Comparison of ENCODE assay signal across 29 cellular contexts in genomic region chr1:14949270-14949835, GRCh38.
DNase-seq lines count a peak whose midpoint lies in the region; ATAC-seq and TF ChIP-seq lines count a peak whose summit lies in the region.
"Had no signal": no experiment of that assay in that cellular context is flagged by ENCODE, and none has a peak within 500 bp of the region (broad histone marks: within the 10 kb centered on the region; RNA-seq: fewer than 3 reads in every experiment).

No MANE protein-coding gene starts in this region.

- H3K27me3 Mint-ChIP-seq in osteocyte (ENCODE audit: unreplicated experiment) = no peaks in the 10 kb centered on the region
- H3K27me3 Mint-ChIP-seq: progenitor cell of endocrine pancreas had no signal

- TF ChIP-seq POLR2A in esophagus squamous epithelium (IDR thresholded peaks at IDR 0.05) (no peak), sigmoid colon (IDR thresholded peaks at IDR 0.05) (no peak)

- H3K9me3 Mint-ChIP-seq in osteocyte (ENCODE audit: unreplicated experiment) = no peaks in the 10 kb centered on the region
- H3K9me3 Mint-ChIP-seq: effector memory CD8-positive, alpha-beta T cell had no signal

- no peaks in the 10 kb centered on the region for H3K36me3 ChIP-seq in esophagus squamous epithelium
- no peaks in the 10 kb centered on the region for H3K36me3 ChIP-seq in sigmoid colon
- H3K36me3 ChIP-seq: BE2C, heart left ventricle, lower lobe of right lung, Peyer's patch, tibial nerve had no signal

- 71% methylated on average over 2 of the region's 6 CpGs; no CpG with 5 or more reads in 1 of the 2 donors for WGBS in esophagus squamous epithelium, 2 donors
- 86 to 87% methylated on average over 6 of the region's 6 CpGs for WGBS in sigmoid colon, 2 donors

- H3K36me3 Mint-ChIP-seq in osteocyte (ENCODE audit: unreplicated experiment) = no peaks in the 10 kb centered on the region

- TF ChIP-seq CTCF in esophagus squamous epithelium (IDR thresholded peaks at IDR 0.05) = no peak
- TF ChIP-seq CTCF in osteocyte (IDR thresholded peaks at IDR 0.05) = no peak
- no peak for TF ChIP-seq CTCF in sigmoid colon (IDR thresholded peaks at IDR 0.05)

- peak overlapping the region; percentile 83 for H3K27ac Mint-ChIP-seq in osteocyte (ENCODE audit: unreplicated experiment)
- H3K27ac Mint-ChIP-seq: effector memory CD8-positive, alpha-beta T cell; progenitor cell of endocrine pancreas had no signal

- H3K27me3 ChIP-seq in esophagus squamous epithelium = no peaks in the 10 kb centered on the region
- no peaks in the 10 kb centered on the region for H3K27me3 ChIP-seq in sigmoid colon
- H3K27me3 ChIP-seq: BE2C, body of pancreas, foreskin keratinocyte, heart left ventricle, Peyer's patch, tibial nerve had no signal

- no peak for TF ChIP-seq EP300 in sigmoid colon (IDR thresholded peaks at IDR 0.05)

- H3K4me3 ChIP-seq in esophagus squamous epithelium (no peak overlapping the region), sigmoid colon (no peak overlapping the region)
- H3K4me3 ChIP-seq: body of pancreas, heart left ventricle, lower lobe of right lung, Peyer's patch, tibial nerve had no signal

- H3K9me3 ChIP-seq in esophagus squamous epithelium (peaks cover 0 to 8% (median 3%) of the 10 kb centered on the region in 3 donors), sigmoid colon (peaks cover 0 to 2% (median 0%) of the 10 kb centered on the region in 4 donors)
- H3K9me3 ChIP-seq: BE2C, body of pancreas had no signal

- H3K4me1 Mint-ChIP-seq in osteocyte (ENCODE audit: unreplicated experiment) = peaks cover 81% of the 10 kb centered on the region

- no peak overlapping the region for H3K4me3 Mint-ChIP-seq in osteocyte (ENCODE audit: unreplicated experiment)
- H3K4me3 Mint-ChIP-seq: effector memory CD8-positive, alpha-beta T cell had no signal

- H3K4me1 ChIP-seq in esophagus squamous epithelium (peaks cover 31 to 71% (median 43%) of the 10 kb centered on the region in 3 donors), sigmoid colon (peaks cover 0 to 36% (median 31%) of the 10 kb centered on the region in 4 donors)
- H3K4me1 ChIP-seq: BE2C had no signal

- DNase-seq in G401 (ENCODE audit: low spot score) (peak; percentile 83), NCI-H2171 treated with DMSO at 0.1 percent for 48 hours (lab: John Stamatoyannopoulos, UW) (peak; percentile 86), esophagus squamous epithelium (lab: John Stamatoyannopoulos, UW) (no peak), osteocyte (ENCODE audit: extremely low spot score, unreplicated experiment) (no peak), OCI-M1 (lab: John Stamatoyannopoulos, UW) (no peak), sigmoid colon (no peak)
- no peak for DNase-seq in effector CD4-positive, alpha-beta T cell
- DNase-seq: ACHN; activated CD4-positive, alpha-beta T cell treated with anti-CD3 and anti-CD28 coated beads, Interleukin-2, amount 50 U/mL, for 1 hour; activated naive CD4-positive, alpha-beta T cell; activated T-cell treated with anti-CD3 and anti-CD28 coated beads, Interleukin-2, amount 50 U/mL, for 48 hours; BE2C; body of pancreas; DMS79; effector memory CD8-positive, alpha-beta T cell; foreskin keratinocyte; kidney glomerular epithelial cell; lower lobe of right lung; NCI-H526; NK-92 treated with Interleukin-12 subunit alpha and Interleukin-12 subunit beta, amount 100 ng/mL, for 24 hours; Peyer's patch; stimulated activated naive CD4-positive, alpha-beta T cell treated with Interleukin-2 at 50 U/mL for 16 hours; SW 1271; T-helper 9 cell had no signal

- H3K27ac ChIP-seq in esophagus squamous epithelium (peak overlapping the region in 3 of 4 donors; percentile 19 to 93 (median 88)), sigmoid colon (no peak overlapping the region)
- H3K27ac ChIP-seq: body of pancreas, foreskin keratinocyte, heart left ventricle, lower lobe of right lung, Peyer's patch, tibial nerve had no signal

- in situ Hi-C loops in G401 (cut with HindIII; ENCODE audit: low sequenced_read_pairs) = no loop called here

- no peak for ATAC-seq in HG03565 (IDR thresholded peaks at IDR 0.05; ENCODE audit: unreplicated experiment)
- ATAC-seq: body of pancreas; effector memory CD8-positive, alpha-beta T cell; esophagus mucosa; foreskin keratinocyte; heart left ventricle; lower lobe of right lung had no signal

- intact Hi-C loops in esophagus squamous epithelium (cut with DNase I) (no loop called here), sigmoid colon (cut with DNase I) (no loop called here)

Comparison
In these comparisons a context has a peak if more than half of its experiments do, and no peak if none do; other contexts are left out.
1. DNase-seq: peak in G401 (single experiment) and NCI-H2171 treated with DMSO at 0.1 percent for 48 hours (single experiment); none in esophagus squamous epithelium (single experiment), osteocyte (single experiment), OCI-M1 (single experiment), sigmoid colon (single experiment) and effector CD4-positive, alpha-beta T cell (single experiment).
2. H3K27ac ChIP-seq: peak in esophagus squamous epithelium (3 of 4); none in sigmoid colon (0 of 4).